ENCODE assay signal across 15 cellular contexts in genomic region chr3:51559961-51560360, GRCh38. TPM values are rescaled to one million over a fixed set of nuclear protein-coding genes. Genes with fewer than 3 reads are reported as not detected.
A peak's percentile ranks its signal among the peaks of the same experiment; 100 is the strongest.
DNase-seq lines count a peak whose midpoint lies in the region; ATAC-seq and TF ChIP-seq lines count a peak whose summit lies in the region.
"Had no signal": no experiment of that assay in that cellular context is flagged by ENCODE, and none has a peak within 500 bp of the region (broad histone marks: within the 10 kb centered on the region; RNA-seq: fewer than 3 reads in every experiment).

No MANE protein-coding gene starts in this region.

- H3K79me1 ChIP-seq in mesendoderm (ENCODE audit: low read length), result peaks cover 5% of the 10 kb centered on the region

- H4K8ac ChIP-seq in mesendoderm (ENCODE audit: low read depth, low read length), result no peak overlapping the region

- no peak overlapping the region for H3K27ac ChIP-seq in HEK293 (ENCODE audit: extremely low read depth, low read depth, low read length)
- H3K27ac ChIP-seq in cingulate gyrus (ENCODE audit: low read depth, low read length), result peak overlapping the region; percentile 1
- no peak overlapping the region for H3K27ac ChIP-seq in mesendoderm (ENCODE audit: low read depth, low read length)
- H3K27ac ChIP-seq: HL-60 had no signal

- peak overlapping the region; percentile 34 for H3K27ac Mint-ChIP-seq in Caco-2 (ENCODE audit: unreplicated experiment)
- H3K27ac Mint-ChIP-seq in activated CD4-positive, alpha-beta memory T cell treated with anti-CD3 and anti-CD28 coated beads, Interleukin-2, amount 10 ng/mL, durations not matched to agents 7 days and 5 days, result no peak overlapping the region
- H3K27ac Mint-ChIP-seq: CD14-positive monocyte had no signal

- H3K18ac ChIP-seq in mesendoderm (ENCODE audit: low read length), result no peak overlapping the region

- H3K23ac ChIP-seq in mesendoderm (ENCODE audit: low read length), result no peak overlapping the region

- intact Hi-C loops in Caco-2 (cut with micrococcal nuclease; ENCODE audit: unreplicated experiment), result no loop called here

- H3K9me3 Mint-ChIP-seq in Caco-2 (ENCODE audit: unreplicated experiment), result no peaks in the 10 kb centered on the region
- H3K9me3 Mint-ChIP-seq in activated CD4-positive, alpha-beta memory T cell treated with anti-CD3 and anti-CD28 coated beads, Interleukin-2, amount 10 ng/mL, durations not matched to agents 7 days and 5 days, result no peaks in the 10 kb centered on the region
- H3K9me3 Mint-ChIP-seq: CD14-positive monocyte had no signal

- no peak overlapping the region for H3K4me3 Mint-ChIP-seq in Caco-2 (ENCODE audit: unreplicated experiment)
- no peak overlapping the region for H3K4me3 Mint-ChIP-seq in activated CD4-positive, alpha-beta memory T cell treated with anti-CD3 and anti-CD28 coated beads, Interleukin-2, amount 10 ng/mL, durations not matched to agents 7 days and 5 days
- H3K4me3 Mint-ChIP-seq: CD14-positive monocyte had no signal

- H3K9me3 ChIP-seq in Caco-2 (no peaks in the 10 kb centered on the region), HEK293 (ENCODE audit: control insufficient read depth, insufficient read depth, low read depth, low read length) (no peaks in the 10 kb centered on the region)

- DNase-seq in Caco-2, result peak in 1 of 2 experiments; percentile 32
- DNase-seq in mesendoderm, result peak; percentile 54
- no peak for DNase-seq in globus pallidus (ENCODE audit: low spot score)
- DNase-seq in activated CD4-positive, alpha-beta memory T cell treated with anti-CD3 and anti-CD28 coated beads, Interleukin-2, amount 10 ng/mL, durations not matched to agents 7 days and 5 days, result no peak
- DNase-seq in activated CD8-positive, alpha-beta memory T cell treated with anti-CD3 and anti-CD28 coated beads, Interleukin-2, amount 50 U/mL, for 4 hours, result no peak
- DNase-seq: GOT3, KBM-7, NCI-H1048, NCI-H510A, NCI-H82 had no signal

- no peak overlapping the region for H3K56ac ChIP-seq in mesendoderm (ENCODE audit: low read length)

- H3K79me2 ChIP-seq in mesendoderm (ENCODE audit: control insufficient read depth, insufficient read depth, low read length), result peaks cover 3% of the 10 kb centered on the region

- H3K36me3 Mint-ChIP-seq in Caco-2 (ENCODE audit: insufficient read depth, unreplicated experiment), result peaks cover 20% of the 10 kb centered on the region
- H3K36me3 Mint-ChIP-seq in activated CD4-positive, alpha-beta memory T cell treated with anti-CD3 and anti-CD28 coated beads, Interleukin-2, amount 10 ng/mL, durations not matched to agents 7 days and 5 days (ENCODE audit: low read depth), result peaks cover 8% of the 10 kb centered on the region

- POLR2A ChIA-PET in Caco-2 (lab: Charles Lee) (interaction anchor here (0.6 to 1.2 kb wide), 3 partner anchors 12 to 74 kb away, joined by 3 to 5 read pairs (median 4); partner anchors contain the start of gene DCAF1), HEK293 (lab: Yijun Ruan, JAX) (interaction anchor here (0.5 to 1.3 kb wide), 2 partner anchors 10 to 60 kb away, joined by 4 read pairs; no protein-coding TSS in a partner anchor)
- POLR2A ChIA-PET in activated CD4-positive, alpha-beta memory T cell treated with anti-CD3 and anti-CD28 coated beads, Interleukin-2, amount 10 ng/mL, durations not matched to agents 7 days and 5 days (lab: Charles Lee), result interaction anchor here (1.3 kb wide), 1 partner anchor 20 kb away, joined by 4 read pairs; no protein-coding TSS in a partner anchor

- ATAC-seq in HG02678 (IDR thresholded peaks at IDR 0.05; ENCODE audit: unreplicated experiment), result no peak

- no peak overlapping the region for H3K4me2 ChIP-seq in mesendoderm (ENCODE audit: low read length)

- H3K4me3 ChIP-seq in Caco-2 (ENCODE audit: low read depth, low read length) (no peak overlapping the region), HEK293 (ENCODE audit: low read depth, low read length) (no peak overlapping the region), mesendoderm (ENCODE audit: low read length) (no peak overlapping the region)

- no peak overlapping the region for H2AK5ac ChIP-seq in mesendoderm (ENCODE audit: low read length)

- CTCF ChIA-PET in Caco-2 (lab: Charles Lee), result interaction anchor here (0.5 to 1.4 kb wide), 3 partner anchors 58 to 175 kb away, joined by 3 to 6 read pairs (median 4); partner anchors contain the start of genes DCAF1 and MANF
- CTCF ChIA-PET in HEK293 (lab: Yijun Ruan, JAX), result interaction anchor here (0.6 to 1.2 kb wide), 2 partner anchors 59 to 510 kb away, joined by 3 read pairs; no protein-coding TSS in a partner anchor
- CTCF ChIA-PET in activated CD4-positive, alpha-beta memory T cell treated with anti-CD3 and anti-CD28 coated beads, Interleukin-2, amount 10 ng/mL, durations not matched to agents 7 days and 5 days (lab: Charles Lee), result no interaction called here

- no TSS peak for BruUV-seq in Caco-2 (replicated peaks; lab: Mats Ljungman, UMichigan)

- no peak overlapping the region for H3K9ac ChIP-seq in mesendoderm (ENCODE audit: low read length)

- H2BK120ac ChIP-seq in mesendoderm (ENCODE audit: low read depth, low read length), result no peak overlapping the region

- H3K4me1 ChIP-seq in Caco-2 (peaks cover 20% of the 10 kb centered on the region), HEK293 (ENCODE audit: control insufficient read depth, insufficient read depth, low read length) (peaks cover 6% of the 10 kb centered on the region; the same call in 1 of the 2 replicates), mesendoderm (ENCODE audit: control insufficient read depth, low read depth, low read length) (no peaks in the 10 kb centered on the region)

- no peak overlapping the region for H2BK15ac ChIP-seq in mesendoderm (replicated peaks; ENCODE audit: low read depth)

- H3K27me3 Mint-ChIP-seq in Caco-2 (ENCODE audit: insufficient read depth, unreplicated experiment), result no peaks in the 10 kb centered on the region
- H3K27me3 Mint-ChIP-seq in activated CD4-positive, alpha-beta memory T cell treated with anti-CD3 and anti-CD28 coated beads, Interleukin-2, amount 10 ng/mL, durations not matched to agents 7 days and 5 days, result no peaks in the 10 kb centered on the region

- no peak overlapping the region for H3K4ac ChIP-seq in mesendoderm (ENCODE audit: low read depth, low read length)

- TF ChIP-seq CTCF in Caco-2 (IDR thresholded peaks at IDR 0.05; ENCODE audit: insufficient read depth in 1 of 2, low read depth in 1 of 2, low read length in 1 of 2, severe bottlenecking in 1 of 2, unreplicated experiment in 1 of 2) (no peak), HEK293 (tag by site-specific recombination; IDR thresholded peaks at IDR 0.05) (no peak)

- no peak overlapping the region for H4K5ac ChIP-seq in mesendoderm (ENCODE audit: low read length)

- H3K36me3 ChIP-seq in Caco-2 (ENCODE audit: control insufficient read depth, insufficient read depth, low read length) (no peaks in the 10 kb centered on the region), HEK293 (ENCODE audit: control insufficient read depth in 2 of 2, insufficient read depth in 1 of 2, low read length in 2 of 2) (peaks cover 4 to 8% of the 10 kb centered on the region in 2 experiments; a peak in 2 of 3 replicates), mesendoderm (ENCODE audit: control insufficient read depth, insufficient read depth, low read length) (peaks cover 1% of the 10 kb centered on the region)

- H3K27me3 ChIP-seq in Caco-2 (replicated peaks; ENCODE audit: control insufficient read depth, insufficient read depth, low read length) (no peaks in the 10 kb centered on the region), mesendoderm (ENCODE audit: insufficient read depth, low read length, poor library complexity) (no peaks in the 10 kb centered on the region)

- H2BK5ac ChIP-seq in mesendoderm (ENCODE audit: low read length), result no peak overlapping the region

- H3K4me1 Mint-ChIP-seq in Caco-2 (ENCODE audit: low read depth, unreplicated experiment), result peaks cover 23% of the 10 kb centered on the region
- no peaks in the 10 kb centered on the region for H3K4me1 Mint-ChIP-seq in activated CD4-positive, alpha-beta memory T cell treated with anti-CD3 and anti-CD28 coated beads, Interleukin-2, amount 10 ng/mL, durations not matched to agents 7 days and 5 days

TF ChIP-seq in HEK293, 187 proteins besides CTCF, POLR2A, EP300 and RAD21:
- TF ChIP-seq PRDM10 (tag by site-specific recombination; IDR thresholded peaks at IDR 0.05) (peak; percentile 49; the same call in 1 of the 2 replicates), ZNF23 (tag by site-specific recombination; IDR thresholded peaks at IDR 0.05; ENCODE audit: borderline replicate concordance) (no peak)

RNA-seq across cellular contexts. Expression of gene RAD54L2, which starts 21.4 kb away (rescaled TPM):
- 34.0 and 36.5 TPM in 2 replicates for total RNA-seq in Caco-2 (2022)
- 10.0 TPM for polyA plus RNA-seq in mesendoderm (2013, experiment 1 of 2)
- 9.9 TPM for polyA plus RNA-seq in mesendoderm (2013, experiment 2 of 2)
- 10 to 100 TPM; 30.4 to 30.5 TPM for total RNA-seq in activated CD4-positive, alpha-beta memory T cell treated with anti-CD3 and anti-CD28 coated beads, Interleukin-2, amount 10 ng/mL, durations not matched to agents 7 days and 5 days
